In the genomic region with DNA sequence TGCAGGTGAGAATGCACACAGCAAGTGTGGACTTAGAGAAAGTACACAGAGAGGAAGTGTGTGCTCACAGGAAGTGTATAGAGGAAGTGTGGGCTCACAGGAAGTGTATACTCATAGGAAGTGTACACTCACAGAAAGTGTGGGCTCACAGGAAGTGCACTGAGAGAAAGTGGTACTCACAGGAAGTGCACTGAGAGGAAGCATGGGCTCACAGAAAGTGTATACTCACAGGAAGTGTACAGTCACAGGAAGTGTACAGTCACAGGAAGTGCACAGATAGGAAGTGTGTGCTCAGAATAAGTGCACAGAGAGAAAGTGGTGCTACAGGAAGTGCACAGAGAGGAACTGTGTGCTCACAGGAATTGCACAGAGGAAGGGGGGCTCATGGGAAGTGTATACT, we compare ENCODE assay signal across 8 cellular contexts.
A peak's percentile ranks its signal among the peaks of the same experiment; 100 is the strongest.
DNase-seq lines count a peak whose midpoint lies in the region; ATAC-seq and TF ChIP-seq lines count a peak whose summit lies in the region.
"Not testable (repeated sequence)": the region's sequence is repeated elsewhere in the genome, so short reads cannot be mapped to it uniquely, and the experiment has no call there.

No MANE protein-coding gene starts in this region.

- not testable (repeated sequence) for H3K9me2 ChIP-seq in OCI-LY7 (ENCODE audit: insufficient read depth, low read length)

- H3K36me3 Mint-ChIP-seq in CD4-positive, alpha-beta T cell (ENCODE audit: low read depth); activated T-helper 1 cell treated with anti-CD3 and anti-CD28 coated beads, Interleukin-12 subunit alpha, Interleukin-12 subunit beta, Interleukin-2, Interleukin-4 antibody, amounts not matched to agents 30 ng/mL and 10 ng/mL and 1 ng/mL, durations not matched to agents 14 hours and 24 hours and 36 hours (ENCODE audit: low read depth): not testable (repeated sequence)
- peaks cover 19% of the 10 kb centered on the region for H3K36me3 Mint-ChIP-seq in activated CD4-positive, alpha-beta T cell treated with anti-CD3 and anti-CD28 coated beads for 36 hours (ENCODE audit: low read depth)
- peaks cover 0 to 16% (median 0%) of the 10 kb centered on the region in 3 donors for H3K36me3 Mint-ChIP-seq in naive thymus-derived CD8-positive, alpha-beta T cell

- CTCF ChIA-PET in CD4-positive, alpha-beta T cell (lab: Charles Lee); HEK293 (lab: Yijun Ruan, JAX); OCI-LY7 (lab: Charles Lee; ENCODE audit: unreplicated experiment); activated CD4-positive, alpha-beta T cell treated with anti-CD3 and anti-CD28 coated beads for 36 hours (lab: Charles Lee): not testable (repeated sequence)

- not testable (repeated sequence) for H3K9me3 Mint-ChIP-seq in CD4-positive, alpha-beta T cell
- peaks cover 14% of the 10 kb centered on the region for H3K9me3 Mint-ChIP-seq in activated CD4-positive, alpha-beta T cell treated with anti-CD3 and anti-CD28 coated beads for 36 hours (ENCODE audit: low read depth)
- H3K9me3 Mint-ChIP-seq in activated T-helper 1 cell treated with anti-CD3 and anti-CD28 coated beads, Interleukin-12 subunit alpha, Interleukin-12 subunit beta, Interleukin-2, Interleukin-4 antibody, amounts not matched to agents 30 ng/mL and 10 ng/mL and 1 ng/mL, durations not matched to agents 14 hours and 24 hours and 36 hours: peaks cover 26% of the 10 kb centered on the region
- peaks cover 0 to 32% (median 18%) of the 10 kb centered on the region in 9 donors for H3K9me3 Mint-ChIP-seq in naive thymus-derived CD8-positive, alpha-beta T cell

- peak overlapping the region; percentile 68; the same call in 1 of the 2 replicates for H2AFZ ChIP-seq in OCI-LY7 (ENCODE audit: low read length)

- H3K4me1 ChIP-seq in HEK293 (ENCODE audit: control insufficient read depth, insufficient read depth, low read length); OCI-LY7 (ENCODE audit: insufficient read depth, low read length, poor library complexity, severe bottlenecking): not testable (repeated sequence)

- H4K20me1 ChIP-seq in OCI-LY7 (ENCODE audit: insufficient read depth, low read length): not testable (repeated sequence)

- intact Hi-C loops in CD4-positive, alpha-beta T cell (cut with DNase I, micrococcal nuclease); OCI-LY7 (cut with micrococcal nuclease; ENCODE audit: unreplicated experiment); activated CD4-positive, alpha-beta T cell treated with anti-CD3 and anti-CD28 coated beads for 36 hours (cut with DNase I, micrococcal nuclease); activated T-helper 1 cell treated with anti-CD3 and anti-CD28 coated beads, Interleukin-12 subunit alpha, Interleukin-12 subunit beta, Interleukin-2, Interleukin-4 antibody, amounts not matched to agents 30 ng/mL and 10 ng/mL and 1 ng/mL, durations not matched to agents 14 hours and 24 hours and 36 hours (cut with micrococcal nuclease): not testable (repeated sequence)

- peak; percentile 58 for ATAC-seq in CD4-positive, alpha-beta T cell (ENCODE audit: poor library complexity)
- ATAC-seq in activated CD4-positive, alpha-beta T cell treated with anti-CD3 and anti-CD28 coated beads for 36 hours: peak; percentile 63
- peak; percentile 58 to 67 for ATAC-seq in naive thymus-derived CD8-positive, alpha-beta T cell
- ATAC-seq in stimulated activated naive CD8-positive, alpha-beta T cell treated with anti-CD3 and anti-CD28 coated beads, Interleukin-15, Interleukin-2, amounts not matched to agents 100 U/mL and 50 U/mL, for 24 hours: peak; percentile 70

- not testable (repeated sequence) for H3K27me3 ChIP-seq in CD4-positive, alpha-beta T cell (ENCODE audit: control insufficient read depth, insufficient read depth, low read length)

- H3K79me2 ChIP-seq in OCI-LY7 (ENCODE audit: insufficient read depth, low read depth, low read length): not testable (repeated sequence)

- peak overlapping the region; percentile 47 for H3K27ac Mint-ChIP-seq in CD4-positive, alpha-beta T cell
- peak overlapping the region; percentile 64 for H3K27ac Mint-ChIP-seq in activated CD4-positive, alpha-beta T cell treated with anti-CD3 and anti-CD28 coated beads for 36 hours
- H3K27ac Mint-ChIP-seq in activated T-helper 1 cell treated with anti-CD3 and anti-CD28 coated beads, Interleukin-12 subunit alpha, Interleukin-12 subunit beta, Interleukin-2, Interleukin-4 antibody, amounts not matched to agents 30 ng/mL and 10 ng/mL and 1 ng/mL, durations not matched to agents 14 hours and 24 hours and 36 hours: peak overlapping the region; percentile 63
- peak overlapping the region in 9 of 10 donors; percentile 71 to 94 (median 86) for H3K27ac Mint-ChIP-seq in naive thymus-derived CD8-positive, alpha-beta T cell

- H3K4me1 Mint-ChIP-seq in CD4-positive, alpha-beta T cell (ENCODE audit: low read depth): peaks cover 12% of the 10 kb centered on the region
- peaks cover 17% of the 10 kb centered on the region for H3K4me1 Mint-ChIP-seq in activated CD4-positive, alpha-beta T cell treated with anti-CD3 and anti-CD28 coated beads for 36 hours
- H3K4me1 Mint-ChIP-seq in activated T-helper 1 cell treated with anti-CD3 and anti-CD28 coated beads, Interleukin-12 subunit alpha, Interleukin-12 subunit beta, Interleukin-2, Interleukin-4 antibody, amounts not matched to agents 30 ng/mL and 10 ng/mL and 1 ng/mL, durations not matched to agents 14 hours and 24 hours and 36 hours (ENCODE audit: low read depth): not testable (repeated sequence)
- peaks cover 2 to 26% (median 19%) of the 10 kb centered on the region in 4 donors for H3K4me1 Mint-ChIP-seq in naive thymus-derived CD8-positive, alpha-beta T cell

- POLR2A ChIA-PET in CD4-positive, alpha-beta T cell (lab: Charles Lee); HEK293 (lab: Yijun Ruan, JAX); OCI-LY7 (lab: Charles Lee); activated CD4-positive, alpha-beta T cell treated with anti-CD3 and anti-CD28 coated beads for 36 hours (lab: Charles Lee); naive thymus-derived CD8-positive, alpha-beta T cell (lab: Charles Lee): not testable (repeated sequence)

- DNase-seq in CD4-positive, alpha-beta T cell: peak in 3 of 10 experiments; percentile 3 to 9 (median 4)
- DNase-seq in OCI-LY7 (ENCODE audit: low spot score): peak; percentile 58
- peak; percentile 31 for DNase-seq in activated CD4-positive, alpha-beta T cell treated with anti-CD3 and anti-CD28 coated beads for 36 hours
- DNase-seq in activated T-helper 1 cell treated with anti-CD3 and anti-CD28 coated beads, Interleukin-12 subunit alpha, Interleukin-12 subunit beta, Interleukin-2, Interleukin-4 antibody, amounts not matched to agents 30 ng/mL and 10 ng/mL and 1 ng/mL, durations not matched to agents 14 hours and 24 hours and 36 hours (ENCODE audit: low spot score): not testable (repeated sequence)
- peak; percentile 2 for DNase-seq in activated naive CD8-positive, alpha-beta T cell treated with anti-CD3 and anti-CD28 coated beads, Interleukin-2, amount 50 U/mL, for 16 hours (ENCODE audit: low read depth, low spot score)
- DNase-seq in naive thymus-derived CD8-positive, alpha-beta T cell: peak in 6 of 10 donors; percentile 3 to 72 (median 41)
- peak; percentile 7 for DNase-seq in stimulated activated naive CD8-positive, alpha-beta T cell treated with anti-CD3 and anti-CD28 coated beads, Interleukin-15, Interleukin-2, amounts not matched to agents 100 U/mL and 50 U/mL, for 24 hours

- H3K9me3 ChIP-seq in CD4-positive, alpha-beta T cell (ENCODE audit: control insufficient read depth, low read length); HEK293 (ENCODE audit: control insufficient read depth, insufficient read depth, low read depth, low read length): not testable (repeated sequence)
- H3K9me3 ChIP-seq in OCI-LY7 (ENCODE audit: low read length): peaks cover 13% of the 10 kb centered on the region

- H3K4me3 ChIP-seq in HEK293 (ENCODE audit: low read depth, low read length); OCI-LY7 (ENCODE audit: low read depth, low read length, poor library complexity, severe bottlenecking): not testable (repeated sequence)

- not testable (repeated sequence) for H3K27ac ChIP-seq in CD4-positive, alpha-beta T cell (ENCODE audit: low read depth, low read length); HEK293 (ENCODE audit: extremely low read depth, low read depth, low read length)
- H3K27ac ChIP-seq in OCI-LY7 (ENCODE audit: low read depth, low read length, poor library complexity, severe bottlenecking): peak overlapping the region; percentile 29

- not testable (repeated sequence) for H3K36me3 ChIP-seq in HEK293 (ENCODE audit: control insufficient read depth in 2 of 2, insufficient read depth in 1 of 2, low read length in 2 of 2); OCI-LY7 (ENCODE audit: insufficient read depth, low read length)

- not testable (repeated sequence) for H3K4me2 ChIP-seq in OCI-LY7 (ENCODE audit: low read length)

- not testable (repeated sequence) for BruUV-seq in OCI-LY7 (replicated peaks; lab: Mats Ljungman, UMichigan)

- TF ChIP-seq CTCF in CD4-positive, alpha-beta T cell (IDR thresholded peaks at IDR 0.05); HEK293 (tag by site-specific recombination; IDR thresholded peaks at IDR 0.05); OCI-LY7 (conservative IDR thresholded peaks at IDR 0.05; ENCODE audit: low read length): not testable (repeated sequence)

- H3K4me3 Mint-ChIP-seq in CD4-positive, alpha-beta T cell; activated CD4-positive, alpha-beta T cell treated with anti-CD3 and anti-CD28 coated beads for 36 hours; activated T-helper 1 cell treated with anti-CD3 and anti-CD28 coated beads, Interleukin-12 subunit alpha, Interleukin-12 subunit beta, Interleukin-2, Interleukin-4 antibody, amounts not matched to agents 30 ng/mL and 10 ng/mL and 1 ng/mL, durations not matched to agents 14 hours and 24 hours and 36 hours: not testable (repeated sequence)
- H3K4me3 Mint-ChIP-seq in naive thymus-derived CD8-positive, alpha-beta T cell: peak overlapping the region in 6 of 10 donors; percentile 8 to 40 (median 18)

- H3K27me3 Mint-ChIP-seq in CD4-positive, alpha-beta T cell; activated CD4-positive, alpha-beta T cell treated with anti-CD3 and anti-CD28 coated beads for 36 hours; activated T-helper 1 cell treated with anti-CD3 and anti-CD28 coated beads, Interleukin-12 subunit alpha, Interleukin-12 subunit beta, Interleukin-2, Interleukin-4 antibody, amounts not matched to agents 30 ng/mL and 10 ng/mL and 1 ng/mL, durations not matched to agents 14 hours and 24 hours and 36 hours (ENCODE audit: insufficient read depth); naive thymus-derived CD8-positive, alpha-beta T cell: not testable (repeated sequence)
